ENCODE assay signal across 21 cellular contexts in the genomic region with DNA sequence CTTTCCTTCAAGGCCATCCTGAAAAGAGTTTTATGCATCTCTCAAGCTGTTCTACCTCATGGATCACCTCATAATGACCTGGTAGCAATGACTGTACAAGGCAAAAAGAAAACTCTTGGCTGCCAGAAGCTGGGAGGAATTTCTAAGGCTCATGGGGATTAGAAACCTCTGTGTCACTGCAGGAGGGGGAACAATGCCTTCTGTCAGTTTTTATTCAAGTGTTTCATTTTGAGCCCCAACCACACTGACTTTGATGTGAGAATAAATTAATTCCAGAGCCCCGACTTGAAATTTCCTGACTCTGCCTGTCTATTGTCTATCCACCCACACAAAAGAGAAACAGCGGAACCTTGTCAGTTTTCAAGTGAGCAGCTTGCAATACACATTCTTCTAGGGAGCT. TPM values are rescaled to one million over a fixed set of nuclear protein-coding genes. Genes with fewer than 3 reads are reported as not detected.
DNase-seq lines count a peak whose midpoint lies in the region; ATAC-seq and TF ChIP-seq lines count a peak whose summit lies in the region.
"Had no signal": no experiment of that assay in that cellular context is flagged by ENCODE, and none has a peak within 500 bp of the region (broad histone marks: within the 10 kb centered on the region; RNA-seq: fewer than 3 reads in every experiment).

No MANE protein-coding gene starts in this region.

- no peak overlapping the region for H3K9ac ChIP-seq in H9 (ENCODE audit: extremely low read depth, insufficient read length, low read length)

- peaks cover 25 to 29% of the 10 kb centered on the region in 2 experiments for H3K4me1 Mint-ChIP-seq in H9
- H3K4me1 Mint-ChIP-seq: activated CD4-positive, alpha-beta memory T cell treated with anti-CD3 and anti-CD28 coated beads, Interleukin-2, amount 10 ng/mL, durations not matched to agents 7 days and 5 days had no signal

- no peaks in the 10 kb centered on the region for H4K20me1 ChIP-seq in H9 (ENCODE audit: control insufficient read depth, insufficient read depth, insufficient read length)

- H2BK12ac ChIP-seq in H9 (ENCODE audit: insufficient read length, low read depth, low read length) = no peak overlapping the region

- H3T11ph ChIP-seq in H9 (ENCODE audit: low read length) = no peak overlapping the region

- H3K4ac ChIP-seq in H9 (ENCODE audit: low read depth, low read length) = no peak overlapping the region

- no peaks in the 10 kb centered on the region for H3K9me3 Mint-ChIP-seq in H9
- H3K9me3 Mint-ChIP-seq: activated CD4-positive, alpha-beta memory T cell treated with anti-CD3 and anti-CD28 coated beads, Interleukin-2, amount 10 ng/mL, durations not matched to agents 7 days and 5 days; CD8-positive, alpha-beta T cell had no signal

- no peak overlapping the region for H4K8ac ChIP-seq in H9 (replicated peaks; ENCODE audit: insufficient read length, low read depth, low read length)

- no peak overlapping the region for H3K18ac ChIP-seq in H9 (ENCODE audit: insufficient read length, low read depth, low read length)

- no peak overlapping the region; a peak in 1 of 5 replicates for H3K4me3 Mint-ChIP-seq in H9
- H3K4me3 Mint-ChIP-seq: activated CD4-positive, alpha-beta memory T cell treated with anti-CD3 and anti-CD28 coated beads, Interleukin-2, amount 10 ng/mL, durations not matched to agents 7 days and 5 days; CD8-positive, alpha-beta T cell had no signal

- H3K27ac ChIP-seq in H9 (ENCODE audit: insufficient read length, low read depth, low read length) = no peak overlapping the region

- no peak overlapping the region for H3K4me2 ChIP-seq in H9 (ENCODE audit: insufficient read depth, insufficient read length, low read length)

- DNase-seq in H9 (no peak), astrocyte of the hippocampus (ENCODE audit: low read depth, low spot score) (peak; percentile 91), fibroblast of the aortic adventitia (ENCODE audit: low read depth) (peak; percentile 69), retina (peak; percentile 46), cerebellar nuclear complex (lab: John Stamatoyannopoulos, UW) (no peak), hippocampal formation (lab: John Stamatoyannopoulos, UW) (no peak)
- DNase-seq: activated CD4-positive, alpha-beta memory T cell treated with anti-CD3 and anti-CD28 coated beads, Interleukin-2, amount 10 ng/mL, durations not matched to agents 7 days and 5 days; activated T-cell treated with anti-CD3 and anti-CD28 coated beads for 4 hours; CD8-positive, alpha-beta T cell; DMS53; NCI-H1417; NCI-H2107; NCI-H510A treated with DMSO at 0.1 percent for 48 hours; posterior cingulate gyrus; RPMI8226; small intestine; stimulated activated CD4-positive, alpha-beta T cell treated with anti-CD3 and anti-CD28 coated beads, Interleukin-2, amount 100 ng/mL, for 48 hours; stimulated activated naive CD4-positive, alpha-beta T cell treated with Interleukin-2 at 50 U/mL for 16 hours; T1000 had no signal

- H3K4me1 ChIP-seq in H9 (ENCODE audit: insufficient read depth, low read length) = peaks cover 2% of the 10 kb centered on the region; the same call in 1 of the 2 replicates

- no peak overlapping the region for H2BK120ac ChIP-seq in H9 (ENCODE audit: low read depth, low read length, poor library complexity, severe bottlenecking)

- H2BK5ac ChIP-seq in H9 (ENCODE audit: insufficient read length, low read length) = no peak overlapping the region

- H2AFZ ChIP-seq in H9 (ENCODE audit: low read length) = no peak overlapping the region

- no peaks in the 10 kb centered on the region for H3K9me3 ChIP-seq in H9 (ENCODE audit: control insufficient read depth, low read depth, low read length)

- H3K56ac ChIP-seq in H9 (ENCODE audit: insufficient read length, low read depth, low read length) = no peak overlapping the region

- H3K79me1 ChIP-seq in H9 (ENCODE audit: insufficient read depth, low read depth, low read length, poor library complexity, severe bottlenecking) = no peaks in the 10 kb centered on the region

- no peak overlapping the region for H4K91ac ChIP-seq in H9 (ENCODE audit: insufficient read length, low read depth, low read length)

- H3K27ac Mint-ChIP-seq in H9 = peak overlapping the region in 2 of 3 experiments; percentile 10 to 81; a peak in 2 of 7 replicates
- H3K27ac Mint-ChIP-seq: activated CD4-positive, alpha-beta memory T cell treated with anti-CD3 and anti-CD28 coated beads, Interleukin-2, amount 10 ng/mL, durations not matched to agents 7 days and 5 days; CD8-positive, alpha-beta T cell had no signal

- no peak overlapping the region for H2BK15ac ChIP-seq in H9 (ENCODE audit: low read depth, low read length)

- no peaks in the 10 kb centered on the region for H3K27me3 Mint-ChIP-seq in H9 (ENCODE audit: low read depth)

- no peak overlapping the region for H3K23ac ChIP-seq in H9 (ENCODE audit: insufficient read length, low read depth, low read length)

- ATAC-seq in HG03520 (IDR thresholded peaks at IDR 0.05; ENCODE audit: unreplicated experiment) = no peak
- ATAC-seq: CD8-positive, alpha-beta T cell; HepG2 had no signal

- TF ChIP-seq CTCF in H9 (conservative IDR thresholded peaks at IDR 0.05) (no peak), fibroblast of the aortic adventitia (IDR thresholded peaks at IDR 0.05; ENCODE audit: insufficient read depth, low read length) (no peak)

- no peak overlapping the region for H2AK5ac ChIP-seq in H9 (ENCODE audit: insufficient read length, low read length)

- no peaks in the 10 kb centered on the region for H3K79me2 ChIP-seq in H9 (ENCODE audit: insufficient read depth, low read length)

- no peak overlapping the region for H4K5ac ChIP-seq in H9 (ENCODE audit: insufficient read length, low read depth, low read length)

- no peaks in the 10 kb centered on the region for H3K36me3 Mint-ChIP-seq in H9 (ENCODE audit: insufficient read depth in 1 of 3, low read depth in 3 of 3)
- H3K36me3 Mint-ChIP-seq: CD8-positive, alpha-beta T cell had no signal

- no peaks in the 10 kb centered on the region for H3K23me2 ChIP-seq in H9 (ENCODE audit: insufficient read length, low read depth, low read length, poor library complexity, severe bottlenecking)

- H2BK20ac ChIP-seq in H9 (ENCODE audit: low read depth, low read length, poor library complexity, severe bottlenecking) = no peak overlapping the region

- H3K27me3 ChIP-seq in H9 (ENCODE audit: insufficient read depth, low read length) = no peaks in the 10 kb centered on the region

- WGBS in H9 (ENCODE audit: extremely low coverage, insufficient read length, low lambda C conversion rate) = no CpG with 5 or more reads among the region's 2 CpGs

- H3K14ac ChIP-seq in H9 (ENCODE audit: insufficient read depth, low read length) = no peak overlapping the region

- H3K4me3 ChIP-seq in fibroblast of the aortic adventitia (ENCODE audit: low read depth, low read length) = no peak overlapping the region

RNA-seq across cellular contexts. Expression of a gene that starts 58.7 kb away (rescaled TPM):
- total RNA-seq in H9 (2021) (153 and 154 TPM in 2 replicates), fibroblast of the aortic adventitia (ENCODE audit: low replicate concordance) (164 and 376 TPM in 2 replicates)

Comparison
In these comparisons a context has a peak if more than half of its experiments do, and no peak if none do; other contexts are left out.
1. DNase-seq: peak in astrocyte of the hippocampus (single experiment), fibroblast of the aortic adventitia (single experiment) and retina (single experiment); none in H9 (single experiment), cerebellar nuclear complex (0 of 2) and hippocampal formation (0 of 2).